In genomic region chr2:208311954-208312353, GRCh38 we compare ENCODE assay signal across 11 cellular contexts. TPM values are rescaled to one million over a fixed set of nuclear protein-coding genes. Genes with fewer than 3 reads are reported as not detected.
A peak's percentile ranks its signal among the peaks of the same experiment; 100 is the strongest.
DNase-seq lines count a peak whose midpoint lies in the region; ATAC-seq and TF ChIP-seq lines count a peak whose summit lies in the region.
"Had no signal": no experiment of that assay in that cellular context is flagged by ENCODE, and none has a peak within 500 bp of the region (broad histone marks: within the 10 kb centered on the region; RNA-seq: fewer than 3 reads in every experiment).

No MANE protein-coding gene starts in this region.

- no peak overlapping the region for H3K27ac ChIP-seq in RWPE1

- POLR2A ChIA-PET in RWPE1 (lab: Yijun Ruan, JAX; ENCODE audit: low non-redundant PET), result no interaction called here

- no peak for TF ChIP-seq CTCF in RWPE1 (conservative IDR thresholded peaks at IDR 0.05; ENCODE audit: low read depth)

- DNase-seq in CD1c-positive myeloid dendritic cell (ENCODE audit: extremely low spot score), result peak; percentile 86
- DNase-seq in RWPE1 (ENCODE audit: low spot score), result peak; percentile 31
- no peak for DNase-seq in DMS79 treated with DMSO at 0.1 percent for 48 hours (lab: John Stamatoyannopoulos, UW)
- DNase-seq in H4 (ENCODE audit: low spot score), result no peak
- DNase-seq in stimulated activated CD4-positive, alpha-beta T cell treated with anti-CD3 and anti-CD28 coated beads, Interleukin-15, amount 100 ng/mL, for 24 hours, result no peak
- DNase-seq in amniotic stem cell (lab: John Stamatoyannopoulos, UW), result no peak
- DNase-seq: activated naive CD4-positive, alpha-beta T cell treated with anti-CD3 and anti-CD28 coated beads for 36 hours; NCI-H1436 treated with DMSO at 0.1 percent for 48 hours; T-helper 1 cell had no signal

- CTCF ChIA-PET in RWPE1 (lab: Yijun Ruan, JAX), result no interaction called here

- ATAC-seq in GM18870 (IDR thresholded peaks at IDR 0.05; ENCODE audit: unreplicated experiment), result peak; percentile 63
- ATAC-seq in HG02852 (IDR thresholded peaks at IDR 0.05; ENCODE audit: unreplicated experiment), result peak; percentile 53

RNA-seq across cellular contexts. Expression of gene PIKFYVE, which starts 45.9 kb away (rescaled TPM):
- 11.8 and 16.0 TPM in 2 replicates for total RNA-seq in H4 (2014; rRNA removed; shearing (Covaris generic))

RNA-seq across cellular contexts. Expression of gene IDH1, which starts 57.1 kb away (rescaled TPM):
- total RNA-seq in H4 (2014; rRNA removed; shearing (Covaris generic)), result 230 and 259 TPM in 2 replicates

Comparison
In these comparisons a context has a peak if more than half of its experiments do, and no peak if none do; other contexts are left out.
1. DNase-seq: peak in CD1c-positive myeloid dendritic cell (single experiment) and RWPE1 (single experiment); none in DMS79 treated with DMSO at 0.1 percent for 48 hours (single experiment), H4 (single experiment), stimulated activated CD4-positive, alpha-beta T cell treated with anti-CD3 and anti-CD28 coated beads, Interleukin-15, amount 100 ng/mL, for 24 hours (single experiment) and amniotic stem cell (single experiment).